ENCODE assay signal across 39 cellular contexts in the genomic region with DNA sequence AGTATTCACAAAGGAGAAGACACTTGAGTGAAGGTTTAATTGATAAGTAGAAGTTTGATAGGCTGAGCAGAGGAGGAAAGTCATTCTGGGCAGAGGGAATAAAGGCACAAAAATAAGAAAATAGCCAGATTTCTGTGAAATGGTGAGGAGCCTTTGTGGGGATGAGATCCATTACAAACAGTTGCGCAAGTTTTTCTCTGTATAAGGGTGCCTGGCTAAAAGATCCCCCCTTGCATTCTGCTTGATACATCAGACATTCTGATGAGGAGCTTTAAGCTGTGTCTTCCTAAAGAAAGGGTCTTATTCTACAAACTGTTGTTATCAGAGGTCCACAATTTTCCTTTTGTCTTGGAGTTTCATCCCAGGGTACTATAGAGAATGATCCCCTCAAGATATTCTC.
"Had no signal": no experiment of that assay in that cellular context is flagged by ENCODE, and none has a peak within 500 bp of the region (broad histone marks: within the 10 kb centered on the region; RNA-seq: fewer than 3 reads in every experiment).

No MANE protein-coding gene starts in this region.

- H3K27ac ChIP-seq: adrenal gland, ascending aorta, body of pancreas, brain microvascular endothelial cell, breast epithelium, cardiac muscle cell had no signal

- H3K4me1 ChIP-seq: adrenal gland, ascending aorta, body of pancreas, breast epithelium had no signal

- FAIRE-seq: astrocyte, bronchial epithelial cell had no signal

- H3K27ac Mint-ChIP-seq: activated naive CD4-positive, alpha-beta T cell treated with anti-CD3 and anti-CD28 coated beads for 36 hours; activated naive CD4-positive, alpha-beta T cell treated with anti-CD3 and anti-CD28 coated beads, Interleukin-2, amount 10 ng/mL, durations not matched to agents 7 days and 5 days; activated naive CD4-positive, alpha-beta T cell treated with anti-CD3 and anti-CD28 coated beads, Interleukin-2, amount 50 U/mL, for 24 hours; activated naive CD4-positive, alpha-beta T cell treated with anti-CD3 and anti-CD28 coated beads, Interleukin-2, amount 50 U/mL, for 72 hours; activated naive CD8-positive, alpha-beta T cell; activated naive CD8-positive, alpha-beta T cell treated with anti-CD3 and anti-CD28 coated beads for 36 hours; activated naive CD8-positive, alpha-beta T cell treated with anti-CD3 and anti-CD28 coated beads, Interleukin-2, amount 10 ng/mL, durations not matched to agents 7 days and 5 days; activated naive CD8-positive, alpha-beta T cell treated with anti-CD3 and anti-CD28 coated beads, Interleukin-2, amount 50 U/mL, for 24 hours; activated T-cell treated with anti-CD3 and anti-CD28 coated beads, Interleukin-2, amount 50 U/mL, for 24 hours; activated T-cell treated with anti-CD3 and anti-CD28 coated beads, Interleukin-2, amount 50 U/mL, for 72 hours; activated T-helper 1 cell treated with anti-CD3 and anti-CD28 coated beads, Interleukin-12 subunit alpha, Interleukin-12 subunit beta, Interleukin-2, Interleukin-4 antibody, amounts not matched to agents 30 ng/mL and 10 ng/mL and 1 ng/mL, durations not matched to agents 14 hours and 24 hours and 36 hours; activated T-helper 17 cell treated with anti-CD3 and anti-CD28 coated beads, Interleukin-2, amount 50 U/mL, for 72 hours; activated T-helper 2 cell treated with anti-CD3 and anti-CD28 coated beads, Interferon-gamma antibody, Interleukin-2, Interleukin-4, amounts not matched to agents 10 μg/mL and 5 μg/mL and 100 μg/mL, durations not matched to agents 14 hours and 24 hours and 36 hours; brain had no signal

- H3K9me3 ChIP-seq: adrenal gland, ascending aorta, body of pancreas, breast epithelium had no signal

- H3K36me3 ChIP-seq: adrenal gland, ascending aorta, brain microvascular endothelial cell, breast epithelium, cardiac muscle cell had no signal

- H3K4me3 ChIP-seq: adrenal gland, ascending aorta, body of pancreas, breast epithelium, cardiac muscle cell had no signal

- H3K9me3 Mint-ChIP-seq: activated naive CD4-positive, alpha-beta T cell treated with anti-CD3 and anti-CD28 coated beads for 36 hours; activated naive CD4-positive, alpha-beta T cell treated with anti-CD3 and anti-CD28 coated beads, Interleukin-2, amount 10 ng/mL, durations not matched to agents 7 days and 5 days; activated naive CD4-positive, alpha-beta T cell treated with anti-CD3 and anti-CD28 coated beads, Interleukin-2, amount 50 U/mL, for 24 hours; activated naive CD8-positive, alpha-beta T cell treated with anti-CD3 and anti-CD28 coated beads for 36 hours; activated naive CD8-positive, alpha-beta T cell treated with anti-CD3 and anti-CD28 coated beads, Interleukin-2, amount 10 ng/mL, durations not matched to agents 7 days and 5 days; activated naive CD8-positive, alpha-beta T cell treated with anti-CD3 and anti-CD28 coated beads, Interleukin-2, amount 50 U/mL, for 24 hours; activated T-cell treated with anti-CD3 and anti-CD28 coated beads, Interleukin-2, amount 50 U/mL, for 24 hours; activated T-cell treated with anti-CD3 and anti-CD28 coated beads, Interleukin-2, amount 50 U/mL, for 4 hours; activated T-cell treated with anti-CD3 and anti-CD28 coated beads, Interleukin-2, amount 50 U/mL, for 72 hours; activated T-helper 1 cell treated with anti-CD3 and anti-CD28 coated beads, Interleukin-12 subunit alpha, Interleukin-12 subunit beta, Interleukin-2, Interleukin-4 antibody, amounts not matched to agents 30 ng/mL and 10 ng/mL and 1 ng/mL, durations not matched to agents 14 hours and 24 hours and 36 hours; activated T-helper 17 cell treated with anti-CD3 and anti-CD28 coated beads, Interleukin-2, amount 50 U/mL, for 72 hours; activated T-helper 2 cell treated with anti-CD3 and anti-CD28 coated beads, Interferon-gamma antibody, Interleukin-2, Interleukin-4, amounts not matched to agents 10 μg/mL and 5 μg/mL and 100 μg/mL, durations not matched to agents 14 hours and 24 hours and 36 hours; brain; central memory CD8-positive, alpha-beta T cell had no signal

- H3K4me3 Mint-ChIP-seq: activated naive CD4-positive, alpha-beta T cell treated with anti-CD3 and anti-CD28 coated beads for 36 hours; activated naive CD4-positive, alpha-beta T cell treated with anti-CD3 and anti-CD28 coated beads, Interleukin-2, amount 10 ng/mL, durations not matched to agents 7 days and 5 days; activated naive CD4-positive, alpha-beta T cell treated with anti-CD3 and anti-CD28 coated beads, Interleukin-2, amount 50 U/mL, for 24 hours; activated naive CD8-positive, alpha-beta T cell; activated naive CD8-positive, alpha-beta T cell treated with anti-CD3 and anti-CD28 coated beads for 36 hours; activated naive CD8-positive, alpha-beta T cell treated with anti-CD3 and anti-CD28 coated beads, Interleukin-2, amount 10 ng/mL, durations not matched to agents 7 days and 5 days; activated naive CD8-positive, alpha-beta T cell treated with anti-CD3 and anti-CD28 coated beads, Interleukin-2, amount 50 U/mL, for 24 hours; activated T-cell treated with anti-CD3 and anti-CD28 coated beads, Interleukin-2, amount 50 U/mL, for 24 hours; activated T-cell treated with anti-CD3 and anti-CD28 coated beads, Interleukin-2, amount 50 U/mL, for 4 hours; activated T-cell treated with anti-CD3 and anti-CD28 coated beads, Interleukin-2, amount 50 U/mL, for 72 hours; activated T-helper 1 cell treated with anti-CD3 and anti-CD28 coated beads, Interleukin-12 subunit alpha, Interleukin-12 subunit beta, Interleukin-2, Interleukin-4 antibody, amounts not matched to agents 30 ng/mL and 10 ng/mL and 1 ng/mL, durations not matched to agents 14 hours and 24 hours and 36 hours; activated T-helper 17 cell treated with anti-CD3 and anti-CD28 coated beads, Interleukin-2, amount 50 U/mL, for 72 hours; brain; central memory CD8-positive, alpha-beta T cell had no signal

- H3K27me3 ChIP-seq: adrenal gland, ascending aorta, body of pancreas, brain microvascular endothelial cell, cardiac muscle cell had no signal

- ATAC-seq: activated naive CD4-positive, alpha-beta T cell treated with anti-CD3 and anti-CD28 coated beads, Interleukin-2, amount 50 U/mL, for 72 hours; activated naive CD8-positive, alpha-beta T cell treated with anti-CD3 and anti-CD28 coated beads, Interleukin-2, amount 50 U/mL, for 24 hours; activated T-cell treated with anti-CD3 and anti-CD28 coated beads, Interleukin-2, amount 50 U/mL, for 4 hours; activated T-cell treated with anti-CD3 and anti-CD28 coated beads, Interleukin-2, amount 50 U/mL, for 72 hours; activated T-helper 17 cell treated with anti-CD3 and anti-CD28 coated beads, Interleukin-2, amount 50 U/mL, for 72 hours; body of pancreas had no signal

- H3K27me3 Mint-ChIP-seq: activated naive CD8-positive, alpha-beta T cell; activated naive CD8-positive, alpha-beta T cell treated with anti-CD3 and anti-CD28 coated beads, Interleukin-2, amount 10 ng/mL, durations not matched to agents 7 days and 5 days; activated T-helper 17 cell treated with anti-CD3 and anti-CD28 coated beads, Interleukin-2, amount 50 U/mL, for 72 hours; brain; central memory CD8-positive, alpha-beta T cell had no signal

- DNase-seq: activated effector memory CD4-positive, alpha-beta T cell treated with anti-CD3 and anti-CD28 coated beads, Interleukin-2, amount 50 U/mL, for 16 hours; activated effector memory CD4-positive, alpha-beta T cell treated with Interleukin-2 at 50 U/mL for 16 hours; activated gamma-delta T cell; activated gamma-delta T cell treated with Interleukin-2 at 50 U/mL for 16 hours; activated naive CD4-positive, alpha-beta T cell; activated naive CD4-positive, alpha-beta T cell treated with anti-CD3 and anti-CD28 coated beads for 36 hours; activated naive CD4-positive, alpha-beta T cell treated with anti-CD3 and anti-CD28 coated beads, Interleukin-2, amount 10 ng/mL, durations not matched to agents 7 days and 5 days; activated naive CD4-positive, alpha-beta T cell treated with anti-CD3 and anti-CD28 coated beads, Interleukin-2, amount 50 U/mL, for 16 hours; activated naive CD4-positive, alpha-beta T cell treated with Interleukin-2 at 50 U/mL for 16 hours; activated naive CD8-positive, alpha-beta T cell treated with anti-CD3 and anti-CD28 coated beads for 36 hours; activated naive CD8-positive, alpha-beta T cell treated with anti-CD3 and anti-CD28 coated beads, Interleukin-2, amount 10 ng/mL, durations not matched to agents 7 days and 5 days; activated naive CD8-positive, alpha-beta T cell treated with anti-CD3 and anti-CD28 coated beads, Interleukin-2, amount 50 U/mL, for 24 hours; activated T-cell treated with anti-CD3 and anti-CD28 coated beads, Interleukin-2, amount 50 U/mL, for 24 hours; activated T-cell treated with anti-CD3 and anti-CD28 coated beads, Interleukin-2, amount 50 U/mL, for 4 hours; activated T-cell treated with anti-CD3 and anti-CD28 coated beads, Interleukin-2, amount 50 U/mL, for 48 hours; activated T-cell treated with anti-CD3 and anti-CD28 coated beads, Interleukin-2, amount 50 U/mL, for 72 hours; adrenal gland; amniotic stem cell; amygdala; anterior cingulate cortex; aorta; body of pancreas; brain microvascular endothelial cell; caudate nucleus; central memory CD4-positive, alpha-beta T cell; cerebellar nuclear complex had no signal

- H3K4me1 Mint-ChIP-seq: activated naive CD4-positive, alpha-beta T cell treated with anti-CD3 and anti-CD28 coated beads, Interleukin-2, amount 10 ng/mL, durations not matched to agents 7 days and 5 days; activated naive CD4-positive, alpha-beta T cell treated with anti-CD3 and anti-CD28 coated beads, Interleukin-2, amount 50 U/mL, for 24 hours; activated naive CD8-positive, alpha-beta T cell treated with anti-CD3 and anti-CD28 coated beads for 36 hours; activated naive CD8-positive, alpha-beta T cell treated with anti-CD3 and anti-CD28 coated beads, Interleukin-2, amount 10 ng/mL, durations not matched to agents 7 days and 5 days; activated naive CD8-positive, alpha-beta T cell treated with anti-CD3 and anti-CD28 coated beads, Interleukin-2, amount 50 U/mL, for 24 hours; activated T-helper 17 cell treated with anti-CD3 and anti-CD28 coated beads, Interleukin-2, amount 50 U/mL, for 72 hours; brain; central memory CD8-positive, alpha-beta T cell had no signal

- H3K36me3 Mint-ChIP-seq: activated naive CD4-positive, alpha-beta T cell treated with anti-CD3 and anti-CD28 coated beads, Interleukin-2, amount 10 ng/mL, durations not matched to agents 7 days and 5 days; activated naive CD4-positive, alpha-beta T cell treated with anti-CD3 and anti-CD28 coated beads, Interleukin-2, amount 50 U/mL, for 24 hours; activated naive CD4-positive, alpha-beta T cell treated with anti-CD3 and anti-CD28 coated beads, Interleukin-2, amount 50 U/mL, for 72 hours; activated naive CD8-positive, alpha-beta T cell; activated naive CD8-positive, alpha-beta T cell treated with anti-CD3 and anti-CD28 coated beads for 36 hours; activated naive CD8-positive, alpha-beta T cell treated with anti-CD3 and anti-CD28 coated beads, Interleukin-2, amount 10 ng/mL, durations not matched to agents 7 days and 5 days; brain had no signal
